In the genomic region with DNA sequence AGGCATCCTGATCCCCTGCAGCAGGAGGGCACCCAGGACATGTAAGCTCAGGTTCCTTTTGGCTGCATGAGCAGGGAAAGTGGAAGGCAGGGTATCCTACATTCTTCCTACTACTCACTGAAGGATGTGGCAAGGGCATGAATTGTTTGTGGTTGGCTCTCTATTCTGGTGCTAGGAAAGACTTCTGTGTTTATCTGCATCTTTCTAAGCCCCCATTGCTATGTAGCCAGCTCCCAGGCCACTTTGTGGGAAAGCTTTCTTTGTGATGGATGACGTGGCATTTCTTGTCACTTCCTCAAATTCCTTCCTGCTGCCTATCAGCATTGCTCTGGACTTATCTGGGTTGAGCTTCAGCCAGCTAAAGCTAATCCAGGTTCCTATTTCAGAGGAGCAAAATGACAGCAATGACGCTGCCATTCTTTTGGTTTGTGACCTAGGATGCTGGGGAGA, we compare ENCODE assay signal across 11 cellular contexts. TPM values are rescaled to one million over a fixed set of nuclear protein-coding genes. Genes with fewer than 3 reads are reported as not detected.
A peak's percentile ranks its signal among the peaks of the same experiment; 100 is the strongest.
DNase-seq lines count a peak whose midpoint lies in the region; ATAC-seq, FAIRE-seq and TF ChIP-seq lines count a peak whose summit lies in the region.
"Had no signal": no experiment of that assay in that cellular context is flagged by ENCODE, and none has a peak within 500 bp of the region (broad histone marks: within the 10 kb centered on the region; RNA-seq: fewer than 3 reads in every experiment).

No MANE protein-coding gene starts in this region.

- H3K79me2 ChIP-seq in GM23248 (ENCODE audit: insufficient read depth): peaks cover 96% of the 10 kb centered on the region

- H2AFZ ChIP-seq in GM23248: no peak overlapping the region

- DNase-seq in GM23248: peak; percentile 5
- DNase-seq in RWPE2 (ENCODE audit: low spot score): no peak
- DNase-seq in foreskin keratinocyte: peak; percentile 20 to 47
- peak in 1 of 6 donors; percentile 33 for DNase-seq in pancreas
- DNase-seq in activated effector memory CD4-positive, alpha-beta T cell treated with anti-CD3 and anti-CD28 coated beads, Interleukin-2, amount 50 U/mL, for 16 hours: no peak
- no peak for DNase-seq in activated CD4-positive, alpha-beta T cell treated with anti-CD3 and anti-CD28 coated beads, Interleukin-2, amount 10 ng/mL, durations not matched to agents 24 days and 14 days
- DNase-seq in stimulated activated CD4-positive, alpha-beta T cell treated with anti-CD3 and anti-CD28 coated beads, Interleukin-4, amount 100 ng/mL, for 24 hours: no peak
- DNase-seq in MG63: no peak
- DNase-seq: activated CD4-positive, alpha-beta T cell treated with anti-CD3 and anti-CD28 coated beads, Interleukin-2, amount 50 U/mL, for 48 hours; NCI-H446 had no signal

- H3K27me3 ChIP-seq in GM23248 (replicated peaks; ENCODE audit: insufficient read depth): no peaks in the 10 kb centered on the region
- H3K27me3 ChIP-seq in RWPE2 (ENCODE audit: insufficient read depth, poor library complexity, severe bottlenecking): no peaks in the 10 kb centered on the region
- H3K27me3 ChIP-seq in foreskin keratinocyte: no peaks in the 10 kb centered on the region
- H3K27me3 ChIP-seq in pancreas: no peaks in the 10 kb centered on the region
- H3K27me3 ChIP-seq in MG63: no peaks in the 10 kb centered on the region

- 0 out of 2 replicates have a peak, but pooled peaks cover 5% of the 10 kb centered on the region for H4K20me1 ChIP-seq in GM23248 (ENCODE audit: insufficient read depth)

- no peak overlapping the region for H3K27ac Mint-ChIP-seq in activated CD4-positive, alpha-beta T cell treated with anti-CD3 and anti-CD28 coated beads, Interleukin-2, amount 10 ng/mL, durations not matched to agents 24 days and 14 days

- H3K9ac ChIP-seq in GM23248: no peak overlapping the region

- no peak overlapping the region for H3K4me2 ChIP-seq in GM23248 (ENCODE audit: unreplicated experiment)

- intact Hi-C loops in pancreas (cut with DNase I): no loop called here
- intact Hi-C loops in activated CD4-positive, alpha-beta T cell treated with anti-CD3 and anti-CD28 coated beads, Interleukin-2, amount 10 ng/mL, durations not matched to agents 24 days and 14 days (cut with micrococcal nuclease): no loop called here

- H3K36me3 ChIP-seq in GM23248 (ENCODE audit: low read depth) (peaks cover 25% of the 10 kb centered on the region), RWPE2 (ENCODE audit: low read depth) (peaks cover 7% of the 10 kb centered on the region), pancreas (peaks cover 0 to 13% (median 0%) of the 10 kb centered on the region in 3 donors), MG63 (no peaks in the 10 kb centered on the region)

- FAIRE-seq in pancreas (lab: Jason Lieb, UNC): no peak

- no peaks in the 10 kb centered on the region for H3K9me3 ChIP-seq in GM23248 (ENCODE audit: low read depth)
- H3K9me3 ChIP-seq in RWPE2 (ENCODE audit: severe bottlenecking): no peaks in the 10 kb centered on the region
- H3K9me3 ChIP-seq in pancreas: no peaks in the 10 kb centered on the region
- no peaks in the 10 kb centered on the region for H3K9me3 ChIP-seq in MG63

- TF ChIP-seq CTCF in RWPE2 (IDR thresholded peaks at IDR 0.05; ENCODE audit: poor library complexity, severe bottlenecking) (no peak), foreskin keratinocyte (conservative IDR thresholded peaks at IDR 0.05) (no peak), pancreas (IDR thresholded peaks at IDR 0.05) (no peak)

- H3K9me3 Mint-ChIP-seq in activated CD4-positive, alpha-beta T cell treated with anti-CD3 and anti-CD28 coated beads, Interleukin-2, amount 10 ng/mL, durations not matched to agents 24 days and 14 days: no peaks in the 10 kb centered on the region

- H3F3A ChIP-seq in GM23248 (ENCODE audit: insufficient read depth): no peaks in the 10 kb centered on the region

- no peak overlapping the region for H3K4me3 ChIP-seq in GM23248
- no peak overlapping the region for H3K4me3 ChIP-seq in RWPE2 (ENCODE audit: severe bottlenecking)
- H3K4me3 ChIP-seq in pancreas: no peak overlapping the region
- no peak overlapping the region for H3K4me3 ChIP-seq in MG63

- no peaks in the 10 kb centered on the region for H3K27me3 Mint-ChIP-seq in activated CD4-positive, alpha-beta T cell treated with anti-CD3 and anti-CD28 coated beads, Interleukin-2, amount 10 ng/mL, durations not matched to agents 24 days and 14 days
- H3K27me3 Mint-ChIP-seq: central memory CD8-positive, alpha-beta T cell had no signal

- no peaks in the 10 kb centered on the region for H3K36me3 Mint-ChIP-seq in activated CD4-positive, alpha-beta T cell treated with anti-CD3 and anti-CD28 coated beads, Interleukin-2, amount 10 ng/mL, durations not matched to agents 24 days and 14 days (ENCODE audit: low read depth)

- ATAC-seq in RWPE2 (ENCODE audit: low read depth) (peak; percentile 31; the same call in 2 of the 3 replicates), foreskin keratinocyte (peak; percentile 32), pancreas (peak; percentile 56 to 76 (median 64))

- WGBS in GM23248 (ENCODE audit: low coverage in 1 of 2, low lambda C conversion rate in 2 of 2, missing lambda C conversion rate in 2 of 2), 2 experiments: 96 to 100% methylated on average over 2 of the region's 2 CpGs
- 7 to 10% methylated on average over 2 of the region's 2 CpGs for WGBS in pancreas, 2 donors

- no peak overlapping the region for H3K4me3 Mint-ChIP-seq in activated CD4-positive, alpha-beta T cell treated with anti-CD3 and anti-CD28 coated beads, Interleukin-2, amount 10 ng/mL, durations not matched to agents 24 days and 14 days
- H3K4me3 Mint-ChIP-seq: central memory CD8-positive, alpha-beta T cell had no signal

- no peaks in the 10 kb centered on the region for H3K9me2 ChIP-seq in GM23248 (ENCODE audit: insufficient read depth)

- H3K4me1 ChIP-seq in GM23248 (ENCODE audit: insufficient read depth): no peaks in the 10 kb centered on the region
- H3K4me1 ChIP-seq in RWPE2 (ENCODE audit: insufficient read depth, poor library complexity, severe bottlenecking): no peaks in the 10 kb centered on the region
- H3K4me1 ChIP-seq in foreskin keratinocyte: peaks cover 4% of the 10 kb centered on the region
- H3K4me1 ChIP-seq in pancreas: peaks cover 33 to 44% (median 41%) of the 10 kb centered on the region in 3 donors

- H3K4me1 Mint-ChIP-seq in activated CD4-positive, alpha-beta T cell treated with anti-CD3 and anti-CD28 coated beads, Interleukin-2, amount 10 ng/mL, durations not matched to agents 24 days and 14 days: no peaks in the 10 kb centered on the region
- H3K4me1 Mint-ChIP-seq: central memory CD8-positive, alpha-beta T cell had no signal

- in situ Hi-C loops in GM23248 (cut with MboI): no loop called here

- H3K27ac ChIP-seq in GM23248 (no peak overlapping the region), RWPE2 (ENCODE audit: poor library complexity, severe bottlenecking) (no peak overlapping the region), foreskin keratinocyte (no peak overlapping the region), pancreas (peak overlapping the region in 2 of 4 donors; percentile 29 to 64)

RNA-seq across cellular contexts. Expression of a gene that starts 46.2 kb away (rescaled TPM):
- total RNA-seq in GM23248 (2014; rRNA removed; shearing (Covaris generic)): 19.1 and 21.4 TPM in 2 replicates
- 44.3 and 44.4 TPM in 2 replicates for polyA plus RNA-seq in GM23248 (2016; fragmentation: Nextera tagmentation; extraction: Ambion mirVana)
- 9.0 and 9.2 TPM in 2 replicates for total RNA-seq in foreskin keratinocyte
- 3.2 and 5.0 TPM in 2 replicates for polyA plus RNA-seq in foreskin keratinocyte
- 100 to 1,000 TPM in 1 of 6 donors, 10 to 100 TPM in 5; 48.6 to 129 (median 60.3) TPM for total RNA-seq in pancreas
- 10 to 100 TPM; 41.3 to 57.7 TPM for polyA plus RNA-seq in pancreas
- 0.31 TPM in 1 of 2 replicates, not detected in the other for total RNA-seq in activated CD4-positive, alpha-beta T cell treated with anti-CD3 and anti-CD28 coated beads, Interleukin-2, amount 10 ng/mL, durations not matched to agents 24 days and 14 days
- total RNA-seq in MG63 (2014; rRNA removed; shearing (Covaris generic); ENCODE audit: low replicate concordance): 3.6 and 7.4 TPM in 2 replicates

Comparison
In these comparisons a context has a peak if more than half of its experiments do, and no peak if none do; other contexts are left out.
1. DNase-seq: peak in GM23248 (single experiment) and foreskin keratinocyte (2 of 2); none in RWPE2 (single experiment), activated effector memory CD4-positive, alpha-beta T cell treated with anti-CD3 and anti-CD28 coated beads, Interleukin-2, amount 50 U/mL, for 16 hours (single experiment), activated CD4-positive, alpha-beta T cell treated with anti-CD3 and anti-CD28 coated beads, Interleukin-2, amount 10 ng/mL, durations not matched to agents 24 days and 14 days (single experiment), stimulated activated CD4-positive, alpha-beta T cell treated with anti-CD3 and anti-CD28 coated beads, Interleukin-4, amount 100 ng/mL, for 24 hours (single experiment) and MG63 (single experiment).
2. Peak in every context shown above with its lines, with median percentiles within 50 percentile points of each other: ATAC-seq.